12 cellular contexts compared by ENCODE assay signal in the genomic region with DNA sequence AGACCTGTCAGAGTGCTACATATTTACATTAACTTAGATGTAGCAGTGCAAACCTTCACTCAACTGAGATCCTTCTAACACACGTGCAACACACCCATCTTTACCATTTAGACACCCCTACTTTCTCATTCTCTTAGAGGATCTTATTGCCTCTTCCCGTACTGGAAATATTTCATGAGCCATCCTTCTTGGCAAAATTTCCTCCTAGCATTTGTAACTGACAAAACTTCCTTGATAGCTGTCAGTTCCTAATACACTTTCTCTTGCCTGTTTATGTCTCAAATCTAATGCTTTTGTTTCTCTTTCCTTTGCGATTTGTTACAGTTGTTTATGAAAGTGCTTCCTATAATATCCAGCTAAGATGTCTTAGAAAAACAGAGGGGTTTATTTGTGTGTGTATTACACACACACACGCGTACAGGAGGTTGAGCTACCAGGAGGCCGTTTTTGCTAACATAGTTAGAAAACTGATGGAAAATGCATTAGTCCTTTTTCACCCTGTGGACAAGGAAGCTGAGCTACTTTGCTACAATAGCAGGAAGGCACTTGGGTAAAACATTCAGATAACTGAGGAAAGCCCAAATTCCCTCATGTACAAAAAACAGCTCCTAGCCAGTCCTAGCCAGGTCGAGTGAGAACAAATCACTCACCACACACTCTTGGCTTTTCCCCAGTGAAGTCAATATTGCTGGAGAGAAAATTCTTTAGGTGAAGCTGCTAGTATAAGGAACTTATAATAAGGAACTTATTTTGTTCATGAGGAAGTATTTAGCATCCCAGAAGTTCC.
DNase-seq lines count a peak whose midpoint lies in the region; ATAC-seq and TF ChIP-seq lines count a peak whose summit lies in the region.
"Had no signal": no experiment of that assay in that cellular context is flagged by ENCODE, and none has a peak within 500 bp of the region (broad histone marks: within the 10 kb centered on the region; RNA-seq: fewer than 3 reads in every experiment).

No MANE protein-coding gene starts in this region.

- no peaks in the 10 kb centered on the region for H3K27me3 ChIP-seq in smooth muscle cell (ENCODE audit: low read depth)
- H3K27me3 ChIP-seq: tibial nerve had no signal

- peak overlapping the region; percentile 1 for H3K27ac Mint-ChIP-seq in activated naive CD4-positive, alpha-beta T cell treated with anti-CD3 and anti-CD28 coated beads for 36 hours
- H3K27ac Mint-ChIP-seq in T-cell, result peak overlapping the region; percentile 86 to 87

- no peak overlapping the region for H3K9ac ChIP-seq in smooth muscle cell (ENCODE audit: low read depth)

- peaks cover 48% of the 10 kb centered on the region for H3K4me1 Mint-ChIP-seq in activated naive CD4-positive, alpha-beta T cell treated with anti-CD3 and anti-CD28 coated beads for 36 hours (ENCODE audit: low read depth)
- peaks cover 4 to 80% (median 57%) of the 10 kb centered on the region in 3 donors for H3K4me1 Mint-ChIP-seq in T-cell

- no peaks in the 10 kb centered on the region for H3K9me3 ChIP-seq in smooth muscle cell (replicated peaks; ENCODE audit: low read depth)
- H3K9me3 ChIP-seq: psoas muscle, tibial nerve had no signal

- H3K79me2 ChIP-seq in smooth muscle cell (ENCODE audit: low read depth), result no peaks in the 10 kb centered on the region

- no peak for ATAC-seq in T-cell (replicated peaks in 1 of 4)
- no peak for ATAC-seq in GM18907 (IDR thresholded peaks at IDR 0.05; ENCODE audit: unreplicated experiment)
- ATAC-seq in GM21423 (IDR thresholded peaks at IDR 0.05; ENCODE audit: unreplicated experiment), result no peak

- intact Hi-C loops in activated naive CD4-positive, alpha-beta T cell treated with anti-CD3 and anti-CD28 coated beads for 36 hours (cut with micrococcal nuclease), result loop anchor here (1.0 to 5.0 kb wide), 2 partner anchors 11 to 33 kb away; no protein-coding TSS in a partner anchor

- CTCF ChIA-PET in activated naive CD4-positive, alpha-beta T cell treated with anti-CD3 and anti-CD28 coated beads for 36 hours (lab: Charles Lee), result no interaction called here
- CTCF ChIA-PET in T-cell (lab: Charles Lee), result interaction anchor here (0.5 to 1.2 kb wide), 3 partner anchors 16 to 211 kb away, joined by 3 read pairs; no protein-coding TSS in a partner anchor

- no peaks in the 10 kb centered on the region for H3K9me3 Mint-ChIP-seq in activated naive CD4-positive, alpha-beta T cell treated with anti-CD3 and anti-CD28 coated beads for 36 hours
- H3K9me3 Mint-ChIP-seq in T-cell, result no peaks in the 10 kb centered on the region

- peaks cover 17% of the 10 kb centered on the region for H3K4me1 ChIP-seq in smooth muscle cell (ENCODE audit: low read depth)

- H3K36me3 Mint-ChIP-seq in activated naive CD4-positive, alpha-beta T cell treated with anti-CD3 and anti-CD28 coated beads for 36 hours (ENCODE audit: low read depth), result peaks cover 31% of the 10 kb centered on the region
- peaks cover 46% of the 10 kb centered on the region for H3K36me3 Mint-ChIP-seq in T-cell

- H3K27me3 Mint-ChIP-seq in activated naive CD4-positive, alpha-beta T cell treated with anti-CD3 and anti-CD28 coated beads for 36 hours (ENCODE audit: low read depth), result no peaks in the 10 kb centered on the region
- no peaks in the 10 kb centered on the region for H3K27me3 Mint-ChIP-seq in T-cell

- no peak overlapping the region for H3K4me3 ChIP-seq in smooth muscle cell
- H3K4me3 ChIP-seq: psoas muscle, tibial nerve had no signal

- H3K4me2 ChIP-seq in smooth muscle cell, result peak overlapping the region; percentile 33

- H3K4me3 Mint-ChIP-seq in activated naive CD4-positive, alpha-beta T cell treated with anti-CD3 and anti-CD28 coated beads for 36 hours, result no peak overlapping the region
- no peak overlapping the region for H3K4me3 Mint-ChIP-seq in T-cell

- 69% methylated on average over 7 of the region's 7 CpGs for WGBS in smooth muscle cell (ENCODE audit: low lambda C conversion rate)

- H3K27ac ChIP-seq in epithelial cell of prostate (peak overlapping the region; percentile 39), smooth muscle cell (ENCODE audit: low read depth) (peak overlapping the region; percentile 81)

- DNase-seq in activated naive CD4-positive, alpha-beta T cell treated with anti-CD3 and anti-CD28 coated beads for 36 hours, result no peak
- DNase-seq in activated naive CD4-positive, alpha-beta T cell treated with Interleukin-2 at 50 U/mL for 16 hours, result no peak
- no peak for DNase-seq in T-cell
- no peak for DNase-seq in epithelial cell of prostate (ENCODE audit: low read depth, low spot score)
- no peak for DNase-seq in smooth muscle cell (lab: John Stamatoyannopoulos, UW; ENCODE audit: unreplicated experiment)
- no peak for DNase-seq in 8988T
- DNase-seq: activated effector memory CD4-positive, alpha-beta T cell treated with Interleukin-2 at 50 U/mL for 16 hours; NCI-H187 treated with DMSO at 0.1 percent for 48 hours; psoas muscle had no signal

- POLR2A ChIA-PET in T-cell (lab: Charles Lee), result no interaction called here

- H4K20me1 ChIP-seq in smooth muscle cell (ENCODE audit: low read depth), result no peaks in the 10 kb centered on the region

- TF ChIP-seq CTCF in smooth muscle cell (IDR thresholded peaks at IDR 0.05; ENCODE audit: borderline replicate concordance, insufficient read depth, poor library complexity, severe bottlenecking), result no peak

- H2AFZ ChIP-seq in smooth muscle cell (ENCODE audit: low read depth), result no peak overlapping the region

- H3K36me3 ChIP-seq in smooth muscle cell (ENCODE audit: low read depth), result no peaks in the 10 kb centered on the region

- H3F3A ChIP-seq in smooth muscle cell (ENCODE audit: low read depth), result no peaks in the 10 kb centered on the region
